Comparison of ENCODE assay signal across 16 cellular contexts in the genomic region with DNA sequence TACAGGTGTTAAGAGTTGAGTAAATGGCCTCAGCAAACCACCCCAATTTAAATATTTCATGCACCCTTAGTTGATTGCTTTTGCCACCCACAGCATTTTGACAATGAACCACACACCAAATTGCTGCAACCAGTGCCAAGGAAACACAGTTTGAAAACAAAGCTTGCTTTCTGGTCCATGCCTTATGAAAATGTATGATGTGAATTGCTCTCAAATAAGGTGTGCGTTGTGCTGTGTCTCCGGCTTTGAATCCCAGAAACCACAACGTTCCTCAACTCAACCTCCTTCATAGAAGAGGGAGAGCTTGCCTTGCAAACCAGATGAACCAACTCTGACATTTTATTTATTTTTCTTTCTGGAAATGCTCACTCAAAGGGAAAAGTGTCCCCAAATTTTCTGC.
"Had no signal": no experiment of that assay in that cellular context is flagged by ENCODE, and none has a peak within 500 bp of the region (broad histone marks: within the 10 kb centered on the region; RNA-seq: fewer than 3 reads in every experiment).

No MANE protein-coding gene starts in this region.

- H3K27ac ChIP-seq: heart right ventricle, neutrophil, right atrium auricular region, suprapubic skin, thyroid gland had no signal

- H3K27me3 ChIP-seq: heart right ventricle, neutrophil, right atrium auricular region, suprapubic skin, thyroid gland had no signal

- H3K9me3 ChIP-seq: right atrium auricular region, suprapubic skin, thyroid gland had no signal

- H3K36me3 ChIP-seq: heart right ventricle, neutrophil, right atrium auricular region, suprapubic skin, thyroid gland had no signal

- H3K4me1 ChIP-seq: heart right ventricle, right atrium auricular region, suprapubic skin, thyroid gland had no signal

- H3K4me3 ChIP-seq: heart right ventricle, mucosa of descending colon, right atrium auricular region, suprapubic skin, thyroid gland had no signal

- DNase-seq: effector memory CD4-positive, alpha-beta T cell; heart right ventricle; hypothalamus; kidney glomerular epithelial cell; mammary epithelial cell; mucosa of descending colon; naive thymus-derived CD8-positive, alpha-beta T cell; small intestine; stimulated activated CD4-positive, alpha-beta T cell treated with anti-CD3 and anti-CD28 coated beads, Interleukin-12 subunit alpha, Interleukin-12 subunit beta, amount 100 ng/mL, for 4 hours; stimulated activated CD4-positive, alpha-beta T cell treated with anti-CD3 and anti-CD28 coated beads, Interleukin-2, amount 100 ng/mL, for 48 hours; stimulated activated naive CD4-positive, alpha-beta T cell treated with Interleukin-2 at 50 U/mL for 16 hours; thyroid gland had no signal

- ATAC-seq: esophagus mucosa; heart right ventricle; mucosa of descending colon; naive thymus-derived CD8-positive, alpha-beta T cell had no signal
